ENCODE assay signal across 1 cellular context in the genomic region with DNA sequence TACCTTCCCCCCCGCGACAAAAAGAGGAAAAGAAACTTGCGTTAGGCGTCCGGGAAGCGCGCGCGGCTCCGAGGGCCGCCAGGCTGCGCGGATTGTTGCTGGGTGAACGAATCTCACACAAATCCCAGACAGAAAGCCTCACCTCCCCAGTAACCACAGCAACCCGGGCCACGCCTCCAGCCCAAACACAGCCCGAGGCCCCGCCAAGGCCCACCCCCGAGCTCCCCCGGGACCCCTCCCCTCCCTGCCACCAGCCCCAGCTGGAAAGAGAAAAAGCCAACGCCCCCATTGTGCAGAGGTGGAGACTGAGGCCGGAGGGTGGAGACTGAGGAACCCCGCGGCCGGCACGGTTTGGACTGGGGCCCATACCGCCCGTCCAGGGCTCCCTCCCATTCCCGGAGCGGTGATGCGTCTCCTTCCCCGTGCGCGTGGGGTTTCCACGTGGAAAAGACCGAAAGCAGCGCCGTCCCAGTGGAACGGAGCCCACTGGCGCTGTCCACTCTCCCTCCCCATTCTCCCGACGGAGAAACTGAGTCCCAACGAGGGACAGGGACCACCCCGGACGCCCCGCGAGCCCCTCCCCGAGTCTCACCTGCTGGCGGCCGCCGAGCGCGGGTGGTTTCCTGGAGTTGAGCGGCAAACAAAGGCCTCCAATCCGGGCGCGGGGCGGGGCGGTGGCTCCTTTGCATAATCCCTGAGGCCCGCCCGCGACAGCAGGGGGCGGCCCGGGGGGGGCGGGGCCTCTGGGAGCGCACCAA.
TF ChIP-seq lines count a peak whose summit lies in the region.

No MANE protein-coding gene starts in this region.

TF ChIP-seq in IMR-90, 13 proteins besides CTCF, POLR2A, EP300 and RAD21:
- TF ChIP-seq NFE2L2 (IDR thresholded peaks at IDR 0.05; ENCODE audit: low read depth, low read length) = no peak
- peak; percentile 48; the same call in 1 of the 2 replicates for TF ChIP-seq MAZ (IDR thresholded peaks at IDR 0.05; ENCODE audit: borderline replicate concordance, low read depth, low read length)
- TF ChIP-seq MXI1 (IDR thresholded peaks at IDR 0.05; ENCODE audit: borderline replicate concordance, low read depth, low read length) = peak; percentile 84
- peak; percentile 37 for TF ChIP-seq CEBPB (IDR thresholded peaks at IDR 0.05; ENCODE audit: low read depth, low read length)
- no peak for TF ChIP-seq MAFK (IDR thresholded peaks at IDR 0.05; ENCODE audit: low read depth, low read length)
- no peak for TF ChIP-seq SMC3 (IDR thresholded peaks at IDR 0.05; ENCODE audit: low read depth, low read length)
- no peak for TF ChIP-seq RCOR1 (IDR thresholded peaks at IDR 0.05; ENCODE audit: insufficient replicate concordance, low read length)
- no peak for TF ChIP-seq FOS (IDR thresholded peaks at IDR 0.05; ENCODE audit: low read depth, low read length)
- TF ChIP-seq RFX5 (IDR thresholded peaks at IDR 0.05; ENCODE audit: low read depth, low read length) = peak; percentile 15; the same call in 1 of the 2 replicates
